ENCODE assay signal across 8 cellular contexts in genomic region chr17:30550512-30551273, GRCh38.
DNase-seq lines count a peak whose midpoint lies in the region; ATAC-seq lines count a peak whose summit lies in the region.

No MANE protein-coding gene starts in this region.

- no peaks in the 10 kb centered on the region for H3K27me3 Mint-ChIP-seq in activated CD8-positive, alpha-beta memory T cell treated with anti-CD3 and anti-CD28 coated beads, Interleukin-2, amount 10 ng/mL, durations not matched to agents 7 days and 5 days
- H3K27me3 Mint-ChIP-seq in stimulated activated memory B cell treated with anti-CD40 and anti-IgM and Interleukin-4, amounts not matched to agents 10 μg/mL and 1 μg/mL and 100 μg/mL, for 72 hours, result no peaks in the 10 kb centered on the region

- H3K9me3 Mint-ChIP-seq in activated CD8-positive, alpha-beta memory T cell treated with anti-CD3 and anti-CD28 coated beads, Interleukin-2, amount 10 ng/mL, durations not matched to agents 7 days and 5 days (ENCODE audit: low read depth), result no peaks in the 10 kb centered on the region
- H3K9me3 Mint-ChIP-seq in stimulated activated memory B cell treated with anti-CD40 and anti-IgM and Interleukin-4, amounts not matched to agents 10 μg/mL and 1 μg/mL and 100 μg/mL, for 72 hours, result no peaks in the 10 kb centered on the region

- ATAC-seq in activated CD8-positive, alpha-beta memory T cell treated with anti-CD3 and anti-CD28 coated beads, Interleukin-2, amount 10 ng/mL, durations not matched to agents 7 days and 5 days, result no peak
- peak; percentile 96 for ATAC-seq in stimulated activated memory B cell treated with anti-CD40 and anti-IgM and Interleukin-4, amounts not matched to agents 10 μg/mL and 1 μg/mL and 100 μg/mL, for 72 hours
- no peak for ATAC-seq in HG03565 (IDR thresholded peaks at IDR 0.05; ENCODE audit: unreplicated experiment)

- CTCF ChIA-PET in activated CD8-positive, alpha-beta memory T cell treated with anti-CD3 and anti-CD28 coated beads, Interleukin-2, amount 10 ng/mL, durations not matched to agents 7 days and 5 days (lab: Charles Lee), result no interaction called here

- peak; percentile 50 for DNase-seq in activated CD8-positive, alpha-beta memory T cell treated with anti-CD3 and anti-CD28 coated beads, Interleukin-2, amount 10 ng/mL, durations not matched to agents 7 days and 5 days
- DNase-seq in activated CD8-positive, alpha-beta memory T cell treated with anti-CD3 and anti-CD28 coated beads for 24 hours, result no peak
- DNase-seq in Kasumi-1 (lab: John Stamatoyannopoulos, UW) (peak; percentile 89 to 90), astrocyte of the hippocampus (ENCODE audit: low read depth, low spot score) (peak; percentile 51), DMS79 treated with DMSO at 0.1 percent for 48 hours (lab: John Stamatoyannopoulos, UW) (no peak)
- DNase-seq in stimulated activated CD4-positive, alpha-beta T cell treated with anti-CD3 and anti-CD28 coated beads, Interleukin-4, amount 100 ng/mL, for 1 hour, result no peak

- H3K4me1 Mint-ChIP-seq in activated CD8-positive, alpha-beta memory T cell treated with anti-CD3 and anti-CD28 coated beads, Interleukin-2, amount 10 ng/mL, durations not matched to agents 7 days and 5 days, result peaks cover 10% of the 10 kb centered on the region
- H3K4me1 Mint-ChIP-seq in stimulated activated memory B cell treated with anti-CD40 and anti-IgM and Interleukin-4, amounts not matched to agents 10 μg/mL and 1 μg/mL and 100 μg/mL, for 72 hours, result peaks cover 54% of the 10 kb centered on the region

- H3K36me3 Mint-ChIP-seq in activated CD8-positive, alpha-beta memory T cell treated with anti-CD3 and anti-CD28 coated beads, Interleukin-2, amount 10 ng/mL, durations not matched to agents 7 days and 5 days, result no peaks in the 10 kb centered on the region
- peaks cover 6% of the 10 kb centered on the region for H3K36me3 Mint-ChIP-seq in stimulated activated memory B cell treated with anti-CD40 and anti-IgM and Interleukin-4, amounts not matched to agents 10 μg/mL and 1 μg/mL and 100 μg/mL, for 72 hours

- no peak overlapping the region for H3K4me3 Mint-ChIP-seq in activated CD8-positive, alpha-beta memory T cell treated with anti-CD3 and anti-CD28 coated beads, Interleukin-2, amount 10 ng/mL, durations not matched to agents 7 days and 5 days
- H3K4me3 Mint-ChIP-seq in stimulated activated memory B cell treated with anti-CD40 and anti-IgM and Interleukin-4, amounts not matched to agents 10 μg/mL and 1 μg/mL and 100 μg/mL, for 72 hours, result peak overlapping the region; percentile 43

- no peak overlapping the region for H3K27ac Mint-ChIP-seq in activated CD8-positive, alpha-beta memory T cell treated with anti-CD3 and anti-CD28 coated beads, Interleukin-2, amount 10 ng/mL, durations not matched to agents 7 days and 5 days
- peak overlapping the region; percentile 85 for H3K27ac Mint-ChIP-seq in stimulated activated memory B cell treated with anti-CD40 and anti-IgM and Interleukin-4, amounts not matched to agents 10 μg/mL and 1 μg/mL and 100 μg/mL, for 72 hours

Comparison
In these comparisons a context has a peak if more than half of its experiments do, and no peak if none do; other contexts are left out.
1. DNase-seq: peak in activated CD8-positive, alpha-beta memory T cell treated with anti-CD3 and anti-CD28 coated beads, Interleukin-2, amount 10 ng/mL, durations not matched to agents 7 days and 5 days (single experiment), Kasumi-1 (2 of 2) and astrocyte of the hippocampus (single experiment); none in activated CD8-positive, alpha-beta memory T cell treated with anti-CD3 and anti-CD28 coated beads for 24 hours (single experiment), DMS79 treated with DMSO at 0.1 percent for 48 hours (single experiment) and stimulated activated CD4-positive, alpha-beta T cell treated with anti-CD3 and anti-CD28 coated beads, Interleukin-4, amount 100 ng/mL, for 1 hour (single experiment).